In genomic region chr5:116454417-116454927, GRCh38 we compare ENCODE assay signal across 9 cellular contexts.
DNase-seq lines count a peak whose midpoint lies in the region; ATAC-seq and TF ChIP-seq lines count a peak whose summit lies in the region.
"Had no signal": no experiment of that assay in that cellular context is flagged by ENCODE, and none has a peak within 500 bp of the region (broad histone marks: within the 10 kb centered on the region; RNA-seq: fewer than 3 reads in every experiment).

No MANE protein-coding gene starts in this region.

- TF ChIP-seq CTCF in endodermal cell (conservative IDR thresholded peaks at IDR 0.05) = no peak

- DNase-seq in SKM-1 treated with dmso at 0.1 percent for 144 hours (lab: John Stamatoyannopoulos, UW; ENCODE audit: unreplicated experiment) = peak; percentile 8
- DNase-seq in SKM-1 (lab: John Stamatoyannopoulos, UW; ENCODE audit: unreplicated experiment) = no peak
- DNase-seq in NCI-H146 treated with DMSO at 0.1 percent for 48 hours (lab: John Stamatoyannopoulos, UW; ENCODE audit: unreplicated experiment) = peak; percentile 43
- peak; percentile 41 for DNase-seq in endodermal cell
- DNase-seq in retina = peak; percentile 35
- DNase-seq in stimulated activated naive CD4-positive, alpha-beta T cell treated with Interleukin-2 at 50 U/mL for 16 hours (lab: John Stamatoyannopoulos, UW) = no peak
- no peak for DNase-seq in DMS153 (lab: John Stamatoyannopoulos, UW)

- H3K9me3 Mint-ChIP-seq in endodermal cell = no peaks in the 10 kb centered on the region

- H3K36me3 ChIP-seq in endodermal cell (ENCODE audit: control insufficient read depth, insufficient read depth, low read length) = peaks cover 4% of the 10 kb centered on the region

- H3K36me3 Mint-ChIP-seq in endodermal cell (ENCODE audit: low read depth) = peaks cover 28% of the 10 kb centered on the region

- no peak overlapping the region for H3K27ac Mint-ChIP-seq in endodermal cell

- peak; percentile 100 for ATAC-seq in HG02759 (IDR thresholded peaks at IDR 0.05; ENCODE audit: unreplicated experiment)
- ATAC-seq: A549 had no signal

- H3K4me3 Mint-ChIP-seq in endodermal cell = no peak overlapping the region

- H3K27me3 ChIP-seq in endodermal cell (ENCODE audit: control insufficient read depth, insufficient read depth, low read length, poor library complexity, severe bottlenecking) = no peaks in the 10 kb centered on the region

- WGBS in endodermal cell (ENCODE audit: insufficient coverage in 1 of 2, insufficient read length in 1 of 2), 2 experiments = 94% methylated on average over 9 of the region's 9 CpGs; no CpG with 5 or more reads in 1 of the 2 experiments

- peak overlapping the region; percentile 95 for H3K27ac ChIP-seq in endodermal cell (ENCODE audit: low read depth, low read length)
- H3K27ac ChIP-seq: A549 had no signal

- no peaks in the 10 kb centered on the region for H3K9me3 ChIP-seq in endodermal cell (ENCODE audit: control insufficient read depth, low read length)
- H3K9me3 ChIP-seq: A549 had no signal

- H3K4me1 Mint-ChIP-seq in endodermal cell = peaks cover 72% of the 10 kb centered on the region

- H3K9ac ChIP-seq in endodermal cell (ENCODE audit: extremely low read depth, low read length, poor library complexity, severe bottlenecking) = no peak overlapping the region

- no peak overlapping the region for H3K4me3 ChIP-seq in endodermal cell (ENCODE audit: low read length)
- H3K4me3 ChIP-seq: A549 had no signal

- no peaks in the 10 kb centered on the region for H3K27me3 Mint-ChIP-seq in endodermal cell (ENCODE audit: insufficient read depth)

- peaks cover 12% of the 10 kb centered on the region for H3K4me1 ChIP-seq in endodermal cell (ENCODE audit: control insufficient read depth, insufficient read depth, low read length)
- H3K4me1 ChIP-seq: A549 had no signal

Comparison
In these comparisons a context has a peak if more than half of its experiments do, and no peak if none do; other contexts are left out.
1. DNase-seq: peak in SKM-1 treated with dmso at 0.1 percent for 144 hours (single experiment), NCI-H146 treated with DMSO at 0.1 percent for 48 hours (single experiment), endodermal cell (single experiment) and retina (single experiment); none in SKM-1 (single experiment), stimulated activated naive CD4-positive, alpha-beta T cell treated with Interleukin-2 at 50 U/mL for 16 hours (single experiment) and DMS153 (single experiment).